24 cellular contexts compared by ENCODE assay signal in genomic region chr3:18527691-18528090, GRCh38.
DNase-seq lines count a peak whose midpoint lies in the region; ATAC-seq, FAIRE-seq and TF ChIP-seq lines count a peak whose summit lies in the region.
"Had no signal": no experiment of that assay in that cellular context is flagged by ENCODE, and none has a peak within 500 bp of the region (broad histone marks: within the 10 kb centered on the region; RNA-seq: fewer than 3 reads in every experiment).

No MANE protein-coding gene starts in this region.

- ATAC-seq in activated B cell treated with CpG ODN at 0.5 μM for 24 hours (ENCODE audit: low read depth) (no peak), naive B cell (ENCODE audit: low read depth in 2 of 2) (peak; percentile 33 to 65), heart right ventricle (no peak)
- ATAC-seq: HCT116, SK-N-SH treated with all-trans-retinoic acid at 6 μM for 48 hours had no signal

- DNase-seq in DMS53 (lab: John Stamatoyannopoulos, UW) (peak; percentile 11), activated B cell treated with CpG ODN at 0.5 μM for 24 hours (no peak), naive B cell (no peak), frontal cortex (ENCODE audit: low spot score in 2 of 2) (no peak), heart right ventricle (no peak), GM13976 (ENCODE audit: low spot score) (no peak), NCI-H1436 treated with DMSO at 0.1 percent for 48 hours (lab: John Stamatoyannopoulos, UW) (no peak)
- peak; percentile 8 for DNase-seq in Jurkat, Clone E6-1 (ENCODE audit: low read depth, low spot score)
- DNase-seq: ACHN, GOT3, IMR-90, NCI-H1105 treated with DMSO at 0.1 percent for 48 hours, NCI-H1694, NCI-H2081, NCI-H446, NCI-H748 treated with DMSO at 0.1 percent for 48 hours, Peyer's patch had no signal

- H3K27me3 ChIP-seq in heart right ventricle, result no peaks in the 10 kb centered on the region
- H3K27me3 ChIP-seq: Peyer's patch had no signal

- in situ Hi-C loops in GM13976 (cut with MboI; ENCODE audit: low sequenced_read_pairs, unreplicated experiment), result no loop called here

- TF ChIP-seq CTCF in activated B cell treated with CpG ODN at 0.5 μM for 24 hours (IDR thresholded peaks at IDR 0.05) (no peak), heart right ventricle (IDR thresholded peaks at IDR 0.05) (no peak), GM13976 (IDR thresholded peaks at IDR 0.05; ENCODE audit: borderline replicate concordance, control extremely low read depth, extremely low read depth, insufficient read depth, missing control alignments) (no peak)

- no peaks in the 10 kb centered on the region for H3K36me3 ChIP-seq in heart right ventricle
- H3K36me3 ChIP-seq: Peyer's patch had no signal

- H3K4me1 Mint-ChIP-seq in activated B cell treated with CpG ODN at 0.5 μM for 24 hours (peaks cover 42% of the 10 kb centered on the region), naive B cell (peaks cover 38 to 40% (median 40%) of the 10 kb centered on the region in 3 donors)

- intact Hi-C loops in activated B cell treated with CpG ODN at 0.5 μM for 24 hours (cut with micrococcal nuclease), result no loop called here
- intact Hi-C loops in heart right ventricle (cut with DNase I), result no loop called here

- H3K4me3 ChIP-seq in Jurkat, Clone E6-1 (ENCODE audit: low read length), result no peak overlapping the region
- H3K4me3 ChIP-seq in heart right ventricle, result no peak overlapping the region
- H3K4me3 ChIP-seq: Peyer's patch had no signal

- H3K4me1 ChIP-seq in heart right ventricle, result no peaks in the 10 kb centered on the region
- H3K4me1 ChIP-seq: Peyer's patch had no signal

- CTCF ChIA-PET in activated B cell treated with CpG ODN at 0.5 μM for 24 hours (lab: Charles Lee), result interaction anchor here (1.3 kb wide), 1 partner anchor 32 kb away, joined by 4 read pairs; no protein-coding TSS in a partner anchor

- POLR2A ChIA-PET in activated B cell treated with CpG ODN at 0.5 μM for 24 hours (lab: Charles Lee), result no interaction called here

- H3K27me3 Mint-ChIP-seq in activated B cell treated with CpG ODN at 0.5 μM for 24 hours (no peaks in the 10 kb centered on the region), naive B cell (no peaks in the 10 kb centered on the region)
- H3K27me3 Mint-ChIP-seq: CD8-positive, alpha-beta memory T cell had no signal

- H3K9me3 ChIP-seq in heart right ventricle, result peaks cover 0 to 28% (median 3%) of the 10 kb centered on the region in 11 donors
- H3K9me3 ChIP-seq: Peyer's patch had no signal

- H3K4me3 Mint-ChIP-seq in activated B cell treated with CpG ODN at 0.5 μM for 24 hours (peak overlapping the region; percentile 13), naive B cell (peak overlapping the region in 6 of 8 donors; percentile 29 to 83 (median 46))
- H3K4me3 Mint-ChIP-seq: CD8-positive, alpha-beta memory T cell had no signal

- H3K27ac Mint-ChIP-seq in activated B cell treated with CpG ODN at 0.5 μM for 24 hours, result no peak overlapping the region
- H3K27ac Mint-ChIP-seq in naive B cell, result peak overlapping the region in 4 of 6 donors; percentile 16 to 83 (median 63)

- H3K9me3 Mint-ChIP-seq in activated B cell treated with CpG ODN at 0.5 μM for 24 hours (peaks cover 25% of the 10 kb centered on the region), naive B cell (peaks cover 5 to 50% (median 34%) of the 10 kb centered on the region in 7 donors)

- no peak for FAIRE-seq in frontal cortex (lab: Jason Lieb, UNC)
- FAIRE-seq: G401.6, GM12892, GM18507 had no signal

- no peak overlapping the region for H3K27ac ChIP-seq in heart right ventricle
- H3K27ac ChIP-seq: C4-2B, Peyer's patch had no signal

- H3K36me3 Mint-ChIP-seq in activated B cell treated with CpG ODN at 0.5 μM for 24 hours (ENCODE audit: low read depth) (peaks cover 16% of the 10 kb centered on the region), naive B cell (peaks cover 30 to 33% of the 10 kb centered on the region in 2 donors)

Comparison
In these comparisons a context has a peak if more than half of its experiments do, and no peak if none do; other contexts are left out.
1. DNase-seq: peak in DMS53 (single experiment) and Jurkat, Clone E6-1 (single experiment); none in activated B cell treated with CpG ODN at 0.5 μM for 24 hours (single experiment), naive B cell (single experiment), frontal cortex (0 of 2), heart right ventricle (0 of 2), GM13976 (single experiment) and NCI-H1436 treated with DMSO at 0.1 percent for 48 hours (single experiment).
2. ATAC-seq: peak in naive B cell (2 of 2); none in activated B cell treated with CpG ODN at 0.5 μM for 24 hours (single experiment) and heart right ventricle (0 of 8).